Comparison of ENCODE assay signal across 15 cellular contexts in genomic region chr5:30499402-30499801, GRCh38.
DNase-seq lines count a peak whose midpoint lies in the region; ATAC-seq and TF ChIP-seq lines count a peak whose summit lies in the region.
"Had no signal": no experiment of that assay in that cellular context is flagged by ENCODE, and none has a peak within 500 bp of the region (broad histone marks: within the 10 kb centered on the region; RNA-seq: fewer than 3 reads in every experiment).

No MANE protein-coding gene starts in this region.

- H3K27ac ChIP-seq in C4-2B (peak overlapping the region; percentile 59), RWPE2 (ENCODE audit: poor library complexity, severe bottlenecking) (no peak overlapping the region), mesenchymal stem cell (ENCODE audit: low read length, poor library complexity, severe bottlenecking) (no peak overlapping the region)
- H3K27ac ChIP-seq: GM23248 had no signal

- no peak overlapping the region for H3K23ac ChIP-seq in mesenchymal stem cell (ENCODE audit: low read length in 2 of 2)

- no peaks in the 10 kb centered on the region for H3K9me3 ChIP-seq in RWPE2 (ENCODE audit: severe bottlenecking)
- no peaks in the 10 kb centered on the region for H3K9me3 ChIP-seq in mesenchymal stem cell (ENCODE audit: control insufficient read depth, low read length)
- H3K9me3 ChIP-seq: Caco-2 had no signal

- no peak overlapping the region for H4K91ac ChIP-seq in mesenchymal stem cell (ENCODE audit: low read length)

- no peaks in the 10 kb centered on the region for H3K36me3 ChIP-seq in RWPE2 (ENCODE audit: low read depth)
- no peaks in the 10 kb centered on the region for H3K36me3 ChIP-seq in mesenchymal stem cell (ENCODE audit: control insufficient read depth in 1 of 2, insufficient read depth in 2 of 2, low read depth in 1 of 2, low read length in 2 of 2)

- H2AK5ac ChIP-seq in mesenchymal stem cell (ENCODE audit: low read length, severe bottlenecking): peak overlapping the region; percentile 0

- H3K4me1 ChIP-seq in RWPE2 (ENCODE audit: insufficient read depth, poor library complexity, severe bottlenecking) (peaks cover 6% of the 10 kb centered on the region), mesenchymal stem cell (ENCODE audit: control insufficient read depth, insufficient read depth, low read depth, low read length) (peaks cover 2% of the 10 kb centered on the region)

- no peak overlapping the region for H2BK12ac ChIP-seq in mesenchymal stem cell (ENCODE audit: low read length in 2 of 2)

- no peak overlapping the region for H3K4me2 ChIP-seq in mesenchymal stem cell (ENCODE audit: low read length, poor library complexity, severe bottlenecking)

- H3K27ac Mint-ChIP-seq in osteocyte (ENCODE audit: unreplicated experiment): no peak overlapping the region
- H3K27ac Mint-ChIP-seq: CD4-positive, CD25-positive, alpha-beta regulatory T cell; CD8-positive, alpha-beta T cell; H9 had no signal

- no peaks in the 10 kb centered on the region for H3K27me3 Mint-ChIP-seq in osteocyte (ENCODE audit: unreplicated experiment)
- H3K27me3 Mint-ChIP-seq: CD4-positive, CD25-positive, alpha-beta regulatory T cell had no signal

- no peaks in the 10 kb centered on the region for H3K79me1 ChIP-seq in mesenchymal stem cell (replicated peaks; ENCODE audit: low read length, poor library complexity, severe bottlenecking)

- no peak overlapping the region for H3K9ac ChIP-seq in mesenchymal stem cell (ENCODE audit: low read length)
- H3K9ac ChIP-seq: GM23248 had no signal

- H3K27me3 ChIP-seq in RWPE2 (ENCODE audit: insufficient read depth, poor library complexity, severe bottlenecking) (peaks cover 7% of the 10 kb centered on the region), mesenchymal stem cell (ENCODE audit: control insufficient read depth in 1 of 2, insufficient read depth in 1 of 2, low read length in 2 of 2) (no peaks in the 10 kb centered on the region)

- TF ChIP-seq CTCF in C4-2B (conservative IDR thresholded peaks at IDR 0.05): no peak
- no peak for TF ChIP-seq CTCF in RWPE2 (IDR thresholded peaks at IDR 0.05; ENCODE audit: poor library complexity, severe bottlenecking)
- TF ChIP-seq CTCF in osteocyte (IDR thresholded peaks at IDR 0.05): no peak

- H3K4me3 ChIP-seq in RWPE2 (ENCODE audit: severe bottlenecking) (no peak overlapping the region), mesenchymal stem cell (ENCODE audit: insufficient read depth in 1 of 2, low read depth in 1 of 2, low read length in 2 of 2) (no peak overlapping the region)
- H3K4me3 ChIP-seq: GM23248 had no signal

- no peak overlapping the region for H3K4me3 Mint-ChIP-seq in osteocyte (ENCODE audit: unreplicated experiment)
- H3K4me3 Mint-ChIP-seq: CD4-positive, CD25-positive, alpha-beta regulatory T cell; CD8-positive, alpha-beta T cell; H9 had no signal

- no peak overlapping the region for H3K4ac ChIP-seq in mesenchymal stem cell (ENCODE audit: low read depth in 1 of 2, low read length in 2 of 2)

- H2AFZ ChIP-seq in mesenchymal stem cell (ENCODE audit: low read depth, low read length): no peak overlapping the region
- H2AFZ ChIP-seq: GM23248 had no signal

- H3K18ac ChIP-seq in mesenchymal stem cell (ENCODE audit: low read depth in 1 of 2, low read length in 2 of 2): no peak overlapping the region

- peaks cover 5% of the 10 kb centered on the region for H3K36me3 Mint-ChIP-seq in osteocyte (ENCODE audit: unreplicated experiment)
- H3K36me3 Mint-ChIP-seq: CD4-positive, CD25-positive, alpha-beta regulatory T cell; CD8-positive, alpha-beta T cell had no signal

- H3K9me3 Mint-ChIP-seq in osteocyte (ENCODE audit: unreplicated experiment): peaks cover 13% of the 10 kb centered on the region

- H4K8ac ChIP-seq in mesenchymal stem cell (ENCODE audit: low read length): no peak overlapping the region

- peaks cover 19% of the 10 kb centered on the region for H3K4me1 Mint-ChIP-seq in osteocyte (ENCODE audit: unreplicated experiment)

- WGBS in mesenchymal stem cell: 78% methylated on average over 4 of the region's 4 CpGs

- H2BK120ac ChIP-seq in mesenchymal stem cell (ENCODE audit: low read depth, low read length): no peak overlapping the region

- no peak overlapping the region for H2BK15ac ChIP-seq in mesenchymal stem cell (ENCODE audit: low read depth, poor library complexity, severe bottlenecking)

- DNase-seq in RWPE2 (ENCODE audit: low spot score) (peak; percentile 44), mesenchymal stem cell (no peak), osteocyte (ENCODE audit: extremely low spot score, unreplicated experiment) (no peak)
- DNase-seq: C1 segment of cervical spinal cord; Caco-2; CD4-positive, CD25-positive, alpha-beta regulatory T cell; CD8-positive, alpha-beta T cell; DMS153; DND-41; GM23248; H9 had no signal

- no peak for ATAC-seq in RWPE2 (ENCODE audit: low read depth)
- ATAC-seq in GM21381 (IDR thresholded peaks at IDR 0.05; ENCODE audit: unreplicated experiment): no peak
- ATAC-seq in HG02678 (IDR thresholded peaks at IDR 0.05; ENCODE audit: unreplicated experiment): no peak
- ATAC-seq: CD8-positive, alpha-beta T cell; HCT116 had no signal

- no peak overlapping the region for H3K14ac ChIP-seq in mesenchymal stem cell (ENCODE audit: low read length in 2 of 2)

- no peak overlapping the region for H2BK5ac ChIP-seq in mesenchymal stem cell (ENCODE audit: low read depth, low read length, poor library complexity, severe bottlenecking)
